9 cellular contexts compared by ENCODE assay signal in genomic region chr2:71746946-71747501, GRCh38.
A peak's percentile ranks its signal among the peaks of the same experiment; 100 is the strongest.
DNase-seq lines count a peak whose midpoint lies in the region; ATAC-seq and TF ChIP-seq lines count a peak whose summit lies in the region.
"Had no signal": no experiment of that assay in that cellular context is flagged by ENCODE, and none has a peak within 500 bp of the region (broad histone marks: within the 10 kb centered on the region; RNA-seq: fewer than 3 reads in every experiment).

No MANE protein-coding gene starts in this region.

- no peak overlapping the region for H3K4me3 ChIP-seq in SK-N-SH (ENCODE audit: low read depth in 2 of 2, low read length in 1 of 2)
- H3K4me3 ChIP-seq in rectal smooth muscle tissue (ENCODE audit: low read length): no peak overlapping the region

- peaks cover 16 to 38% of the 10 kb centered on the region in 2 experiments; a peak in 3 of 4 replicates for H3K4me1 ChIP-seq in SK-N-SH (ENCODE audit: control insufficient read depth in 1 of 2, insufficient read depth in 2 of 2, low read depth in 1 of 2, low read length in 1 of 2)
- peaks cover 13% of the 10 kb centered on the region for H3K4me1 ChIP-seq in foreskin keratinocyte
- peaks cover 42% of the 10 kb centered on the region for H3K4me1 ChIP-seq in rectal smooth muscle tissue (ENCODE audit: control insufficient read depth, insufficient read depth, low read length)

- H3K9me2 ChIP-seq in SK-N-SH: no peaks in the 10 kb centered on the region

- H3K27me3 ChIP-seq in SK-N-SH (ENCODE audit: insufficient read depth): no peaks in the 10 kb centered on the region
- peaks cover 2% of the 10 kb centered on the region for H3K27me3 ChIP-seq in foreskin keratinocyte
- H3K27me3 ChIP-seq in rectal smooth muscle tissue (ENCODE audit: control insufficient read depth, insufficient read depth, low read length): no peaks in the 10 kb centered on the region

- no peaks in the 10 kb centered on the region for H3K36me3 ChIP-seq in SK-N-SH (replicated peaks in 1 of 2; ENCODE audit: control insufficient read depth in 1 of 2, insufficient read depth in 2 of 2, low read length in 1 of 2)
- H3K36me3 ChIP-seq in rectal smooth muscle tissue (ENCODE audit: control insufficient read depth, insufficient read depth, low read length): no peaks in the 10 kb centered on the region

- H2AFZ ChIP-seq in SK-N-SH (ENCODE audit: low read depth): 0 out of 2 replicates have a peak overlapping the region, but pooled peaks have one; percentile 11

- CTCF ChIA-PET in SK-N-SH (lab: Yijun Ruan, JAX): interaction anchor here (0.6 to 1.1 kb wide), 2 partner anchors 8 to 177 kb away, joined by 3 read pairs; no protein-coding TSS in a partner anchor

- peak overlapping the region; percentile 32; the same call in 1 of the 2 replicates for H3K4me2 ChIP-seq in SK-N-SH

- POLR2A ChIA-PET in SK-N-SH (lab: Yijun Ruan, JAX): no interaction called here

- H3K27ac ChIP-seq in SK-N-SH (ENCODE audit: low read depth in 2 of 2, low read length in 1 of 2) (peak overlapping the region; percentile 38 to 60; a peak in 3 of 4 replicates), foreskin keratinocyte (no peak overlapping the region), rectal smooth muscle tissue (ENCODE audit: low read depth, low read length) (peak overlapping the region; percentile 74)

- ATAC-seq in foreskin keratinocyte: peak; percentile 33
- no peak for ATAC-seq in HG03460 (IDR thresholded peaks at IDR 0.05; ENCODE audit: unreplicated experiment)
- no peak for ATAC-seq in GM19463 (IDR thresholded peaks at IDR 0.05; ENCODE audit: unreplicated experiment)
- ATAC-seq: activated T-cell treated with anti-CD3 and anti-CD28 coated beads, Interleukin-2, amount 50 U/mL, for 72 hours had no signal

- no peaks in the 10 kb centered on the region for H3K9me3 ChIP-seq in SK-N-SH

- H3F3A ChIP-seq in SK-N-SH (replicated peaks; ENCODE audit: insufficient read depth): peaks cover 5% of the 10 kb centered on the region

- DNase-seq in ELR (ENCODE audit: low read depth) (peak; percentile 42), SK-N-SH (peak; percentile 46), foreskin keratinocyte (peak in 1 of 2 donors; percentile 2), SIG-M5 treated with dmso at 0.1 percent for 504 hours (lab: John Stamatoyannopoulos, UW; ENCODE audit: unreplicated experiment) (no peak), NCI-H2081 treated with DMSO at 0.1 percent for 48 hours (lab: John Stamatoyannopoulos, UW) (no peak)
- DNase-seq: activated T-cell treated with anti-CD3 and anti-CD28 coated beads, Interleukin-2, amount 50 U/mL, for 72 hours had no signal

- TF ChIP-seq CTCF in SK-N-SH (IDR thresholded peaks at IDR 0.05) (no peak), foreskin keratinocyte (conservative IDR thresholded peaks at IDR 0.05) (no peak)

- H3K79me2 ChIP-seq in SK-N-SH (ENCODE audit: insufficient read depth): no peaks in the 10 kb centered on the region

- no peak for TF ChIP-seq RAD21 in SK-N-SH (IDR thresholded peaks at IDR 0.05; ENCODE audit: low read length)

- no peaks in the 10 kb centered on the region for H4K20me1 ChIP-seq in SK-N-SH (ENCODE audit: insufficient read depth)

- WGBS in SK-N-SH (ENCODE audit: low lambda C conversion rate): 47% methylated on average over 8 of the region's 13 CpGs

- H3K9ac ChIP-seq in SK-N-SH (no peak overlapping the region), rectal smooth muscle tissue (ENCODE audit: low read length) (no peak overlapping the region)

- peak in 1 of 2 experiments; percentile 61; a peak in 1 of 4 replicates for TF ChIP-seq EP300 in SK-N-SH (IDR thresholded peaks at IDR 0.05; ENCODE audit: borderline replicate concordance in 1 of 2, low read depth in 1 of 2, low read length in 1 of 2)

TF ChIP-seq in SK-N-SH, 30 proteins besides CTCF, POLR2A, EP300 and RAD21:
- TF ChIP-seq NFIC (IDR thresholded peaks at IDR 0.05; ENCODE audit: borderline replicate concordance): peak; percentile 79
- TF ChIP-seq GATA2 (CRISPR knock-in tag; IDR thresholded peaks at IDR 0.05): no peak
- TF ChIP-seq RFX5 (IDR thresholded peaks at IDR 0.05; ENCODE audit: low read length): no peak
- no peak for TF ChIP-seq TAF1 (IDR thresholded peaks at IDR 0.05; ENCODE audit: borderline replicate concordance, low read depth, low read length)
- TF ChIP-seq YY1 (IDR thresholded peaks at IDR 0.05; ENCODE audit: low read depth): no peak
- TF ChIP-seq, protein P1, sequence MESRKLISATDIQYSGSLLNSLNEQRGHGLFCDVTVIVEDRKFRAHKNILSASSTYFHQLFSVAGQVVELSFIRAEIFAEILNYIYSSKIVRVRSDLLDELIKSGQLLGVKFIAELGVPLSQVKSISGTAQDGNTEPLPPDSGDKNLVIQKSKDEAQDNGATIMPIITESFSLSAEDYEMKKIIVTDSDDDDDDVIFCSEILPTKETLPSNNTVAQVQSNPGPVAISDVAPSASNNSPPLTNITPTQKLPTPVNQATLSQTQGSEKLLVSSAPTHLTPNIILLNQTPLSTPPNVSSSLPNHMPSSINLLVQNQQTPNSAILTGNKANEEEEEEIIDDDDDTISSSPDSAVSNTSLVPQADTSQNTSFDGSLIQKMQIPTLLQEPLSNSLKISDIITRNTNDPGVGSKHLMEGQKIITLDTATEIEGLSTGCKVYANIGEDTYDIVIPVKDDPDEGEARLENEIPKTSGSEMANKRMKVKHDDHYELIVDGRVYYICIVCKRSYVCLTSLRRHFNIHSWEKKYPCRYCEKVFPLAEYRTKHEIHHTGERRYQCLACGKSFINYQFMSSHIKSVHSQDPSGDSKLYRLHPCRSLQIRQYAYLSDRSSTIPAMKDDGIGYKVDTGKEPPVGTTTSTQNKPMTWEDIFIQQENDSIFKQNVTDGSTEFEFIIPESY (IDR thresholded peaks at IDR 0.05; ENCODE audit: borderline replicate concordance, low read depth): no peak
- TF ChIP-seq, protein P2, sequence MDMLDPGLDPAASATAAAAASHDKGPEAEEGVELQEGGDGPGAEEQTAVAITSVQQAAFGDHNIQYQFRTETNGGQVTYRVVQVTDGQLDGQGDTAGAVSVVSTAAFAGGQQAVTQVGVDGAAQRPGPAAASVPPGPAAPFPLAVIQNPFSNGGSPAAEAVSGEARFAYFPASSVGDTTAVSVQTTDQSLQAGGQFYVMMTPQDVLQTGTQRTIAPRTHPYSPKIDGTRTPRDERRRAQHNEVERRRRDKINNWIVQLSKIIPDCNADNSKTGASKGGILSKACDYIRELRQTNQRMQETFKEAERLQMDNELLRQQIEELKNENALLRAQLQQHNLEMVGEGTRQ (IDR thresholded peaks at IDR 0.05; ENCODE audit: borderline replicate concordance, low read depth, low read length): no peak
- peak; percentile 44; the same call in 1 of the 2 replicates for TF ChIP-seq RXRA (IDR thresholded peaks at IDR 0.05; ENCODE audit: borderline replicate concordance, low read depth)
- no peak for TF ChIP-seq FOSL2 (IDR thresholded peaks at IDR 0.05; ENCODE audit: borderline replicate concordance, low read depth)
- no peak for TF ChIP-seq SMC3 (IDR thresholded peaks at IDR 0.05; ENCODE audit: low read depth, low read length)
- TF ChIP-seq, protein P3, sequence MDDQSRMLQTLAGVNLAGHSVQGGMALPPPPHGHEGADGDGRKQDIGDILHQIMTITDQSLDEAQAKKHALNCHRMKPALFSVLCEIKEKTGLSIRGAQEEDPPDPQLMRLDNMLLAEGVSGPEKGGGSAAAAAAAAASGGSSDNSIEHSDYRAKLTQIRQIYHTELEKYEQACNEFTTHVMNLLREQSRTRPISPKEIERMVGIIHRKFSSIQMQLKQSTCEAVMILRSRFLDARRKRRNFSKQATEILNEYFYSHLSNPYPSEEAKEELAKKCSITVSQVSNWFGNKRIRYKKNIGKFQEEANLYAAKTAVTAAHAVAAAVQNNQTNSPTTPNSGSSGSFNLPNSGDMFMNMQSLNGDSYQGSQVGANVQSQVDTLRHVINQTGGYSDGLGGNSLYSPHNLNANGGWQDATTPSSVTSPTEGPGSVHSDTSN (IDR thresholded peaks at IDR 0.05): peak; percentile 40; the same call in 1 of the 2 replicates
- peak; percentile 52 for TF ChIP-seq TCF12 (IDR thresholded peaks at IDR 0.05)
- no peak for TF ChIP-seq NRF1 (IDR thresholded peaks at IDR 0.05; ENCODE audit: low read depth, low read length)
- no peak for TF ChIP-seq EZH2phosphoT487 (IDR thresholded peaks at IDR 0.05; ENCODE audit: borderline replicate concordance, low read depth)
- TF ChIP-seq TEAD4 (IDR thresholded peaks at IDR 0.05; ENCODE audit: borderline replicate concordance, insufficient read depth): peak; percentile 57; the same call in 1 of the 2 replicates
- no peak for TF ChIP-seq CHD2 (IDR thresholded peaks at IDR 0.05; ENCODE audit: low read length, partially characterized antibody)

Comparison
In these comparisons a context has a peak if more than half of its experiments do, and no peak if none do; other contexts are left out.
1. DNase-seq: peak in ELR (single experiment) and SK-N-SH (single experiment); none in SIG-M5 treated with dmso at 0.1 percent for 504 hours (single experiment) and NCI-H2081 treated with DMSO at 0.1 percent for 48 hours (single experiment).